Comparison of ENCODE assay signal across 12 cellular contexts in genomic region chr13:98285317-98285716, GRCh38.
A peak's percentile ranks its signal among the peaks of the same experiment; 100 is the strongest.
DNase-seq lines count a peak whose midpoint lies in the region; ATAC-seq, FAIRE-seq and TF ChIP-seq lines count a peak whose summit lies in the region.
"Had no signal": no experiment of that assay in that cellular context is flagged by ENCODE, and none has a peak within 500 bp of the region (broad histone marks: within the 10 kb centered on the region; RNA-seq: fewer than 3 reads in every experiment).

No MANE protein-coding gene starts in this region.

- no peak for TF ChIP-seq CTCF in brain microvascular endothelial cell (IDR thresholded peaks at IDR 0.05; ENCODE audit: low read depth, low read length, missing control alignments)

- no peak for TF ChIP-seq POLR2A in H54 (IDR thresholded peaks at IDR 0.05; ENCODE audit: low read depth, low read length)

- H3K9me3 ChIP-seq in mesodermal cell (ENCODE audit: control insufficient read depth, low read length): no peaks in the 10 kb centered on the region
- H3K9me3 ChIP-seq: suprapubic skin had no signal

- H3K27ac Mint-ChIP-seq in natural killer cell treated with Interleukin-12 subunit alpha and Interleukin-12 subunit beta and Interleukin-15 and Interleukin-18, amount 100 ng/mL, for 72 hours: no peak overlapping the region
- H3K27ac Mint-ChIP-seq: activated CD4-positive, alpha-beta T cell treated with anti-CD3 and anti-CD28 coated beads for 36 hours; CD14-positive monocyte had no signal

- no peaks in the 10 kb centered on the region for H3K9me3 Mint-ChIP-seq in natural killer cell treated with Interleukin-12 subunit alpha and Interleukin-12 subunit beta and Interleukin-15 and Interleukin-18, amount 100 ng/mL, for 72 hours

- H3K27me3 Mint-ChIP-seq in natural killer cell treated with Interleukin-12 subunit alpha and Interleukin-12 subunit beta and Interleukin-15 and Interleukin-18, amount 100 ng/mL, for 72 hours: peaks cover 3% of the 10 kb centered on the region in 2 donors

- no peaks in the 10 kb centered on the region for H3K4me1 Mint-ChIP-seq in natural killer cell treated with Interleukin-12 subunit alpha and Interleukin-12 subunit beta and Interleukin-15 and Interleukin-18, amount 100 ng/mL, for 72 hours (ENCODE audit: low read depth in 2 of 2)
- H3K4me1 Mint-ChIP-seq: activated CD4-positive, alpha-beta T cell treated with anti-CD3 and anti-CD28 coated beads for 36 hours had no signal

- H3K27me3 ChIP-seq in brain microvascular endothelial cell (replicated peaks): no peaks in the 10 kb centered on the region
- H3K27me3 ChIP-seq: foreskin keratinocyte, suprapubic skin had no signal

- no peak overlapping the region for H3K4me3 ChIP-seq in mesodermal cell (ENCODE audit: extremely low read depth, insufficient read depth, low read length, poor library complexity, severe bottlenecking)
- H3K4me3 ChIP-seq in brain microvascular endothelial cell (ENCODE audit: low read depth, low read length): no peak overlapping the region
- H3K4me3 ChIP-seq: suprapubic skin had no signal

- WGBS in mesodermal cell (ENCODE audit: insufficient coverage in 2 of 2), 2 experiments: 77 to 94% methylated on average over 2 to 3 of the region's 4 CpGs

- H3K36me3 ChIP-seq in mesodermal cell (ENCODE audit: control insufficient read depth, insufficient read depth, low read length): peaks cover 12% of the 10 kb centered on the region
- H3K36me3 ChIP-seq in brain microvascular endothelial cell (replicated peaks): no peaks in the 10 kb centered on the region
- H3K36me3 ChIP-seq: suprapubic skin had no signal

- FAIRE-seq in H54 (lab: Jason Lieb, UNC): peak; percentile 6

- ATAC-seq in HG03175 (IDR thresholded peaks at IDR 0.05; ENCODE audit: unreplicated experiment): no peak
- ATAC-seq in natural killer cell treated with Interleukin-12 subunit alpha and Interleukin-12 subunit beta and Interleukin-15 and Interleukin-18, amount 100 ng/mL, for 72 hours: no peak
- ATAC-seq: activated CD4-positive, alpha-beta T cell treated with anti-CD3 and anti-CD28 coated beads for 36 hours; foreskin keratinocyte had no signal

- H3K4me3 Mint-ChIP-seq in natural killer cell treated with Interleukin-12 subunit alpha and Interleukin-12 subunit beta and Interleukin-15 and Interleukin-18, amount 100 ng/mL, for 72 hours: no peak overlapping the region
- H3K4me3 Mint-ChIP-seq: activated CD4-positive, alpha-beta T cell treated with anti-CD3 and anti-CD28 coated beads for 36 hours; CD14-positive monocyte had no signal

- peak overlapping the region; percentile 52 for H3K27ac ChIP-seq in mesodermal cell (ENCODE audit: low read depth, low read length, severe bottlenecking)
- no peak overlapping the region for H3K27ac ChIP-seq in brain microvascular endothelial cell
- H3K27ac ChIP-seq: foreskin keratinocyte, suprapubic skin had no signal

- H3K4me1 ChIP-seq in mesodermal cell (ENCODE audit: control insufficient read depth, insufficient read depth, low read length, poor library complexity, severe bottlenecking): peaks cover 13% of the 10 kb centered on the region
- H3K4me1 ChIP-seq: suprapubic skin had no signal

- in situ Hi-C loops in brain microvascular endothelial cell (cut with HindIII; ENCODE audit: low pct_ligation_motif_present, low sequenced_read_pairs): no loop called here

- DNase-seq in H54 (ENCODE audit: insufficient read length, low spot score): no peak
- peak; percentile 76 for DNase-seq in NCI-H2081 treated with DMSO at 0.1 percent for 48 hours (lab: John Stamatoyannopoulos, UW)
- DNase-seq in SHP77 (lab: John Stamatoyannopoulos, UW): peak; percentile 79 to 81
- DNase-seq in brain microvascular endothelial cell: no peak
- no peak for DNase-seq in natural killer cell treated with Interleukin-12 subunit alpha and Interleukin-12 subunit beta and Interleukin-15 and Interleukin-18, amount 100 ng/mL, for 72 hours (ENCODE audit: low spot score)
- DNase-seq in hypothalamus (lab: John Stamatoyannopoulos, UW): no peak
- DNase-seq: activated CD4-positive, alpha-beta T cell treated with anti-CD3 and anti-CD28 coated beads for 36 hours had no signal

- no peaks in the 10 kb centered on the region for H3K36me3 Mint-ChIP-seq in natural killer cell treated with Interleukin-12 subunit alpha and Interleukin-12 subunit beta and Interleukin-15 and Interleukin-18, amount 100 ng/mL, for 72 hours
- H3K36me3 Mint-ChIP-seq: CD14-positive monocyte had no signal

Comparison
In these comparisons a context has a peak if more than half of its experiments do, and no peak if none do; other contexts are left out.
1. DNase-seq: peak in NCI-H2081 treated with DMSO at 0.1 percent for 48 hours (single experiment) and SHP77 (2 of 2); none in H54 (single experiment), brain microvascular endothelial cell (single experiment), natural killer cell treated with Interleukin-12 subunit alpha and Interleukin-12 subunit beta and Interleukin-15 and Interleukin-18, amount 100 ng/mL, for 72 hours (single experiment) and hypothalamus (0 of 51).